ENCODE assay signal across 12 cellular contexts in genomic region chr15:67164811-67165652, GRCh38.
A peak's percentile ranks its signal among the peaks of the same experiment; 100 is the strongest.
DNase-seq lines count a peak whose midpoint lies in the region; ATAC-seq, FAIRE-seq and TF ChIP-seq lines count a peak whose summit lies in the region.
"Had no signal": no experiment of that assay in that cellular context is flagged by ENCODE, and none has a peak within 500 bp of the region (broad histone marks: within the 10 kb centered on the region; RNA-seq: fewer than 3 reads in every experiment).

No MANE protein-coding gene starts in this region.

- no peak overlapping the region for H3K4me3 Mint-ChIP-seq in stimulated activated memory B cell treated with anti-CD40 and anti-IgM and Interleukin-4, amounts not matched to agents 10 μg/mL and 1 μg/mL and 100 μg/mL, for 72 hours
- no peak overlapping the region for H3K4me3 Mint-ChIP-seq in CD8-positive, alpha-beta T cell
- H3K4me3 Mint-ChIP-seq: T-helper 17 cell had no signal

- H3K9me1 ChIP-seq in keratinocyte (ENCODE audit: control insufficient read depth, extremely low read depth, insufficient read depth, low read length): peaks cover 2% of the 10 kb centered on the region

- H3K4me2 ChIP-seq in keratinocyte (ENCODE audit: control insufficient read depth, extremely low read depth, insufficient read depth, low read depth, low read length): peak overlapping the region; percentile 65

- H3K27ac Mint-ChIP-seq in stimulated activated memory B cell treated with anti-CD40 and anti-IgM and Interleukin-4, amounts not matched to agents 10 μg/mL and 1 μg/mL and 100 μg/mL, for 72 hours: peak overlapping the region; percentile 35
- no peak overlapping the region for H3K27ac Mint-ChIP-seq in CD8-positive, alpha-beta T cell
- H3K27ac Mint-ChIP-seq: T-helper 17 cell had no signal

- H2AFZ ChIP-seq in keratinocyte (ENCODE audit: control insufficient read depth, low read length): no peak overlapping the region

- no peak for FAIRE-seq in keratinocyte (lab: Jason Lieb, UNC)
- FAIRE-seq: islet of Langerhans had no signal

- H3K9ac ChIP-seq in NT2/D1 (ENCODE audit: insufficient read length, low read depth) (peak overlapping the region; percentile 51), duodenal mucosa (ENCODE audit: low read depth in 1 of 2, low read length in 2 of 2) (no peak overlapping the region), keratinocyte (ENCODE audit: control insufficient read depth, extremely low read depth, insufficient read depth, low read length) (no peak overlapping the region)

- CTCF ChIA-PET in CD8-positive, alpha-beta T cell (lab: Charles Lee): no interaction called here

- POLR2A ChIA-PET in CD8-positive, alpha-beta T cell (lab: Charles Lee): no interaction called here

- dilution Hi-C loops in keratinocyte (cut with MboI; ENCODE audit: extremely low pct_ligation_motif_present, low sequenced_read_pairs): no loop called here

- H3K4me3 ChIP-seq in NT2/D1 (ENCODE audit: insufficient read length, low read depth) (peak overlapping the region; percentile 3), duodenal mucosa (ENCODE audit: low read depth in 1 of 2, low read length in 2 of 2) (no peak overlapping the region), keratinocyte (ENCODE audit: control insufficient read depth in 2 of 3, extremely low read depth in 1 of 3, insufficient read depth in 2 of 3, low read depth in 1 of 3, low read length in 3 of 3) (no peak overlapping the region), spleen (no peak overlapping the region)
- H3K4me3 ChIP-seq in CD8-positive, alpha-beta T cell (ENCODE audit: low read depth, low read length): no peak overlapping the region

- ATAC-seq in stimulated activated memory B cell treated with anti-CD40 and anti-IgM and Interleukin-4, amounts not matched to agents 10 μg/mL and 1 μg/mL and 100 μg/mL, for 72 hours: no peak
- no peak for ATAC-seq in CD8-positive, alpha-beta T cell
- ATAC-seq: T-helper 17 cell had no signal

- TF ChIP-seq POLR2A in spleen (IDR thresholded peaks at IDR 0.05): no peak

- peaks cover 52% of the 10 kb centered on the region for H3K4me1 Mint-ChIP-seq in stimulated activated memory B cell treated with anti-CD40 and anti-IgM and Interleukin-4, amounts not matched to agents 10 μg/mL and 1 μg/mL and 100 μg/mL, for 72 hours
- peaks cover 6% of the 10 kb centered on the region for H3K4me1 Mint-ChIP-seq in CD8-positive, alpha-beta T cell (ENCODE audit: low read depth)

- peaks cover 57% of the 10 kb centered on the region for H3K36me3 Mint-ChIP-seq in stimulated activated memory B cell treated with anti-CD40 and anti-IgM and Interleukin-4, amounts not matched to agents 10 μg/mL and 1 μg/mL and 100 μg/mL, for 72 hours
- H3K36me3 Mint-ChIP-seq in CD8-positive, alpha-beta T cell: peaks cover 52% of the 10 kb centered on the region

- peaks cover 44% of the 10 kb centered on the region for H3K79me2 ChIP-seq in keratinocyte (ENCODE audit: control insufficient read depth, insufficient read depth, low read length)

- peaks cover 36% of the 10 kb centered on the region for H3K4me1 ChIP-seq in NT2/D1 (ENCODE audit: insufficient read depth, insufficient read length)
- H3K4me1 ChIP-seq in duodenal mucosa (ENCODE audit: control insufficient read depth in 1 of 2, insufficient read depth in 2 of 2, low read length in 2 of 2): peaks cover 22 to 23% of the 10 kb centered on the region in 2 donors
- H3K4me1 ChIP-seq in keratinocyte (ENCODE audit: control insufficient read depth, extremely low read depth, insufficient read depth, low read length): peaks cover 40% of the 10 kb centered on the region
- peaks cover 6 to 65% (median 23%) of the 10 kb centered on the region in 6 donors for H3K4me1 ChIP-seq in spleen
- H3K4me1 ChIP-seq in CD8-positive, alpha-beta T cell (ENCODE audit: insufficient read depth, low read length): no peaks in the 10 kb centered on the region

- H3K36me3 ChIP-seq in NT2/D1 (ENCODE audit: insufficient read depth, insufficient read length, low read length) (peaks cover 47% of the 10 kb centered on the region), duodenal mucosa (ENCODE audit: control insufficient read depth in 1 of 2, insufficient read depth in 2 of 2, low read length in 2 of 2) (peaks cover 16 to 38% of the 10 kb centered on the region in 2 donors), keratinocyte (ENCODE audit: control insufficient read depth in 2 of 2, extremely low read depth in 1 of 2, insufficient read depth in 2 of 2, low read length in 2 of 2) (peaks cover 27 to 49% of the 10 kb centered on the region in 2 experiments), spleen (peaks cover 0 to 58% (median 42%) of the 10 kb centered on the region in 6 donors)
- no peaks in the 10 kb centered on the region for H3K36me3 ChIP-seq in CD8-positive, alpha-beta T cell (ENCODE audit: insufficient read depth, low read length)

- no peaks in the 10 kb centered on the region for H4K20me1 ChIP-seq in keratinocyte (ENCODE audit: control insufficient read depth, extremely low read depth, insufficient read depth, low read length)

- no peak for DNase-seq in NT2/D1 (ENCODE audit: low read depth, low spot score)
- DNase-seq in keratinocyte (ENCODE audit: low read depth, low spot score): no peak
- DNase-seq in activated CD4-positive, alpha-beta T cell treated with anti-CD3 and anti-CD28 coated beads, Interleukin-2, amount 50 U/mL, for 4 hours: no peak
- no peak for DNase-seq in spleen
- no peak for DNase-seq in activated CD8-positive, alpha-beta memory T cell treated with anti-CD3 and anti-CD28 coated beads for 24 hours
- no peak for DNase-seq in CD8-positive, alpha-beta T cell
- DNase-seq: activated T-cell treated with anti-CD3 and anti-CD28 coated beads for 4 hours, NCI-H82, T-helper 17 cell had no signal

- H3K9me3 Mint-ChIP-seq in stimulated activated memory B cell treated with anti-CD40 and anti-IgM and Interleukin-4, amounts not matched to agents 10 μg/mL and 1 μg/mL and 100 μg/mL, for 72 hours: no peaks in the 10 kb centered on the region
- no peaks in the 10 kb centered on the region for H3K9me3 Mint-ChIP-seq in CD8-positive, alpha-beta T cell

- 87 to 93% (median 90%) methylated on average over 33 to 35 of the region's 35 CpGs for WGBS in spleen, 5 donors

- H3K9me3 ChIP-seq in NT2/D1 (ENCODE audit: insufficient read depth, low read length) (no peaks in the 10 kb centered on the region), duodenal mucosa (ENCODE audit: control insufficient read depth in 1 of 2, low read length in 2 of 2) (no peaks in the 10 kb centered on the region), keratinocyte (ENCODE audit: control insufficient read depth, low read depth, low read length) (no peaks in the 10 kb centered on the region), spleen (no peaks in the 10 kb centered on the region)
- no peaks in the 10 kb centered on the region for H3K9me3 ChIP-seq in CD8-positive, alpha-beta T cell (ENCODE audit: low read length)

- H3K27me3 Mint-ChIP-seq in stimulated activated memory B cell treated with anti-CD40 and anti-IgM and Interleukin-4, amounts not matched to agents 10 μg/mL and 1 μg/mL and 100 μg/mL, for 72 hours: no peaks in the 10 kb centered on the region
- no peaks in the 10 kb centered on the region for H3K27me3 Mint-ChIP-seq in CD8-positive, alpha-beta T cell (ENCODE audit: low read depth)
- H3K27me3 Mint-ChIP-seq: T-helper 17 cell had no signal

- intact Hi-C loops in spleen (cut with DNase I; ENCODE audit: low total_unique reads): no loop called here
- intact Hi-C loops in CD8-positive, alpha-beta T cell (cut with DNase I, micrococcal nuclease): no loop called here

- TF ChIP-seq CTCF in keratinocyte (optimal IDR thresholded peaks at IDR 0.05 in 1 of 3, IDR thresholded peaks at IDR 0.05 in 1 of 3, conservative IDR thresholded peaks at IDR 0.05 in 1 of 3; ENCODE audit: extremely low read depth in 1 of 3, insufficient read depth in 2 of 3, low read length in 3 of 3): no peak
- no peak for TF ChIP-seq CTCF in spleen (IDR thresholded peaks at IDR 0.05 in 8 of 11, conservative IDR thresholded peaks at IDR 0.05 in 3 of 11)
- no peak for TF ChIP-seq CTCF in CD8-positive, alpha-beta T cell (IDR thresholded peaks at IDR 0.05)

- H3K27me3 ChIP-seq in NT2/D1 (ENCODE audit: insufficient read depth, insufficient read length) (no peaks in the 10 kb centered on the region), duodenal mucosa (ENCODE audit: control insufficient read depth in 1 of 2, insufficient read depth in 2 of 2, low read length in 2 of 2) (no peaks in the 10 kb centered on the region), keratinocyte (ENCODE audit: control insufficient read depth, extremely low read depth, insufficient read depth, low read length) (no peaks in the 10 kb centered on the region), spleen (replicated peaks in 1 of 7) (no peaks in the 10 kb centered on the region)
- no peaks in the 10 kb centered on the region for H3K27me3 ChIP-seq in CD8-positive, alpha-beta T cell (ENCODE audit: insufficient read depth, low read length)

- H3K27ac ChIP-seq in duodenal mucosa (ENCODE audit: low read depth, low read length) (peak overlapping the region; percentile 36), keratinocyte (ENCODE audit: control insufficient read depth, insufficient read depth, low read length) (peak overlapping the region; percentile 79), spleen (peak overlapping the region in 1 of 8 donors; percentile 5)
- no peak overlapping the region for H3K27ac ChIP-seq in CD8-positive, alpha-beta T cell (ENCODE audit: low read depth, low read length)
